Comparison of ENCODE assay signal across 29 cellular contexts in the genomic region with DNA sequence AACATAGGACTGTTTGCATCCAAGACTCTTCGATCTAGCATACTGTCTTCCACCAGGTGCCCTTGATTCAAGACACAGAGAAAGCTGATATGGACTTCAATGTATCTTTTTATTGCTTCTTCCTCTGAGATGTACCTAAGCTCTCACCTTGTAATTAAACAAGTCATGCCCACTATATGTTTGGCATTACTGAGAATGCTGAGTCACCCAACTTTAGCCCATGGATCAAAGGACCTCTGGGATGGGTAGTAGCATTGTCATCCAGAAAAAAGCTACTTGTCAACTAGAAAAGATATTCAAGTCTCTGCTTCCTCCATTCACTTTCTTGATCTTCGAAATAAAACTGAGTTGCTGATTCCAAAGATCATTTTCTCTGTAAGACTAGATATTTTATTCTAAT. TPM values are rescaled to one million over a fixed set of nuclear protein-coding genes. Genes with fewer than 3 reads are reported as not detected.
"Had no signal": no experiment of that assay in that cellular context is flagged by ENCODE, and none has a peak within 500 bp of the region (broad histone marks: within the 10 kb centered on the region; RNA-seq: fewer than 3 reads in every experiment).

No MANE protein-coding gene starts in this region.

- H3K9me3 ChIP-seq: colonic mucosa, esophagus squamous epithelium, gastrocnemius medialis, heart right ventricle, left lung, lower lobe of right lung had no signal

- H3K27me3 ChIP-seq: colonic mucosa, esophagus squamous epithelium, gastrocnemius medialis, heart right ventricle, left lung had no signal

- DNase-seq: colonic mucosa; cortex of kidney; effector CD8-positive, alpha-beta T cell; effector memory CD8-positive, alpha-beta T cell; endodermal cell; erythroblast; esophagus squamous epithelium; foreskin fibroblast; foreskin melanocyte; gastrocnemius medialis; glutamatergic neuron; head of caudate nucleus; heart right ventricle; hippocampal formation; left cardiac atrium; left lung; left ventricle myocardium superior; lower lobe of right lung; mesenchymal stem cell; naive thymus-derived CD4-positive, alpha-beta T cell had no signal

- ATAC-seq: effector memory CD8-positive, alpha-beta T cell; esophagus mucosa; gastrocnemius medialis; heart right ventricle; left cardiac atrium; left lung; left ventricle myocardium superior; lower lobe of right lung; naive thymus-derived CD4-positive, alpha-beta T cell had no signal

- H3K27ac ChIP-seq: colonic mucosa, epithelial cell of prostate, esophagus squamous epithelium, gastrocnemius medialis, heart right ventricle, left lung, lower lobe of right lung had no signal

- H3K4me1 ChIP-seq: colonic mucosa, esophagus squamous epithelium, gastrocnemius medialis, heart right ventricle, left lung, lower lobe of right lung had no signal

- FAIRE-seq: endometrium, islet of Langerhans, keratinocyte had no signal

- H3K4me3 ChIP-seq: colonic mucosa, esophagus squamous epithelium, gastrocnemius medialis, heart right ventricle, left lung, lower lobe of right lung had no signal

- H3K36me3 ChIP-seq: colonic mucosa, esophagus squamous epithelium, gastrocnemius medialis, heart right ventricle, left lung, lower lobe of right lung had no signal

RNA-seq across cellular contexts. Expression of gene CDH8, which starts 37.8 kb away (rescaled TPM):
- total RNA-seq: dermis microvascular lymphatic vessel endothelial cell, left ventricle myocardium superior, lung microvascular endothelial cell, mesenteric fat pad, mononuclear cell had no signal
- polyA plus RNA-seq: heart right ventricle; naive thymus-derived CD4-positive, alpha-beta T cell had no signal
